In the genomic region with DNA sequence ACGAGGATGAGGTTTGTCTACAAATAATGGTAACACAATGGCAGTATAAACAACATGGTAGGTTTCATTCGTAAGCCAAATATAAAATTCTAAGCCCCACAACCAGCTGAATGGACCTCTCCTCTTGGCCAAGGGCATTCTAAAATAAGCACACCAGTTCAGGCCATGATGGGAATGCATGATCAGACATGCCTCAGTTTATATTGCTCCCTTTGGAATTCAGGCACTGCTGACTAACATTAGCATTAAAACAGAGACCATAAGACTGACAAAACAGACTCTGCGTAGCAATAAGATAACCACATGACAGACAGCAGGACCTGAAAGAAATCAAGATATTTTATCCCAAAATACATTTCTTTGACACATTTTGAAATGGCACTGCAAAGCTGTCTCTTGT, we compare ENCODE assay signal across 11 cellular contexts.
DNase-seq lines count a peak whose midpoint lies in the region; ATAC-seq and TF ChIP-seq lines count a peak whose summit lies in the region.
"Had no signal": no experiment of that assay in that cellular context is flagged by ENCODE, and none has a peak within 500 bp of the region (broad histone marks: within the 10 kb centered on the region; RNA-seq: fewer than 3 reads in every experiment).

No MANE protein-coding gene starts in this region.

- ATAC-seq in stimulated activated memory B cell treated with anti-CD40 and anti-IgM and Interleukin-4, amounts not matched to agents 10 μg/mL and 1 μg/mL and 100 μg/mL, for 72 hours: no peak
- no peak for ATAC-seq in HG03108 (IDR thresholded peaks at IDR 0.05; ENCODE audit: unreplicated experiment)
- no peak for ATAC-seq in GM21737 (IDR thresholded peaks at IDR 0.05; ENCODE audit: unreplicated experiment)
- ATAC-seq in HG03095 (IDR thresholded peaks at IDR 0.05; ENCODE audit: unreplicated experiment): no peak

- H2AFZ ChIP-seq in SU-DHL-6 (ENCODE audit: low read depth, low read length, severe bottlenecking) (peak overlapping the region; percentile 14), hepatocyte (no peak overlapping the region)

- H3F3A ChIP-seq in SU-DHL-6 (ENCODE audit: insufficient read depth): peaks cover 54% of the 10 kb centered on the region

- H4K20me1 ChIP-seq in SU-DHL-6 (ENCODE audit: low read depth, low read length) (no peaks in the 10 kb centered on the region), hepatocyte (ENCODE audit: insufficient read depth, poor library complexity, severe bottlenecking) (no peaks in the 10 kb centered on the region)

- peaks cover 28% of the 10 kb centered on the region for H3K4me1 ChIP-seq in hepatocyte (ENCODE audit: insufficient read depth)

- peak overlapping the region; percentile 88 for H3K4me3 Mint-ChIP-seq in T-helper 2 cell treated with Interferon-gamma antibody and Interleukin-4, amounts not matched to agents 5 μg/mL and 100 μg/mL, for 36 hours
- H3K4me3 Mint-ChIP-seq in stimulated activated memory B cell treated with anti-CD40 and anti-IgM and Interleukin-4, amounts not matched to agents 10 μg/mL and 1 μg/mL and 100 μg/mL, for 72 hours: peak overlapping the region; percentile 72

- H3K79me2 ChIP-seq in SU-DHL-6 (ENCODE audit: insufficient read depth, low read length): no peaks in the 10 kb centered on the region
- H3K79me2 ChIP-seq in hepatocyte: no peaks in the 10 kb centered on the region

- H3K36me3 ChIP-seq in SU-DHL-6 (ENCODE audit: low read length) (no peaks in the 10 kb centered on the region), hepatocyte (replicated peaks; ENCODE audit: insufficient read depth, low read depth) (no peaks in the 10 kb centered on the region)
- H3K36me3 ChIP-seq: brain microvascular endothelial cell had no signal

- H3K4me3 ChIP-seq in SU-DHL-6 (ENCODE audit: insufficient read depth, low read length, poor library complexity, severe bottlenecking): peak overlapping the region; percentile 48
- H3K4me3 ChIP-seq in hepatocyte: no peak overlapping the region

- H3K27me3 Mint-ChIP-seq in T-helper 2 cell treated with Interferon-gamma antibody and Interleukin-4, amounts not matched to agents 5 μg/mL and 100 μg/mL, for 36 hours (ENCODE audit: low read depth): no peaks in the 10 kb centered on the region
- no peaks in the 10 kb centered on the region for H3K27me3 Mint-ChIP-seq in stimulated activated memory B cell treated with anti-CD40 and anti-IgM and Interleukin-4, amounts not matched to agents 10 μg/mL and 1 μg/mL and 100 μg/mL, for 72 hours

- DNase-seq in T-helper 2 cell treated with Interferon-gamma antibody and Interleukin-4, amounts not matched to agents 5 μg/mL and 100 μg/mL, for 36 hours (ENCODE audit: low spot score): no peak
- DNase-seq in T-helper 2 cell: no peak
- no peak for DNase-seq in hepatocyte (ENCODE audit: low spot score)
- DNase-seq: NCI-H2171, T1000 had no signal

- no peaks in the 10 kb centered on the region for H3K27me3 ChIP-seq in SU-DHL-6 (ENCODE audit: low read length)
- H3K27me3 ChIP-seq in hepatocyte: no peaks in the 10 kb centered on the region
- H3K27me3 ChIP-seq: brain microvascular endothelial cell had no signal

- no peaks in the 10 kb centered on the region for H3K9me3 Mint-ChIP-seq in T-helper 2 cell treated with Interferon-gamma antibody and Interleukin-4, amounts not matched to agents 5 μg/mL and 100 μg/mL, for 36 hours
- H3K9me3 Mint-ChIP-seq in stimulated activated memory B cell treated with anti-CD40 and anti-IgM and Interleukin-4, amounts not matched to agents 10 μg/mL and 1 μg/mL and 100 μg/mL, for 72 hours: no peaks in the 10 kb centered on the region

- peak overlapping the region; percentile 97 for H3K27ac Mint-ChIP-seq in T-helper 2 cell treated with Interferon-gamma antibody and Interleukin-4, amounts not matched to agents 5 μg/mL and 100 μg/mL, for 36 hours
- H3K27ac Mint-ChIP-seq in stimulated activated memory B cell treated with anti-CD40 and anti-IgM and Interleukin-4, amounts not matched to agents 10 μg/mL and 1 μg/mL and 100 μg/mL, for 72 hours: peak overlapping the region; percentile 91

- no peaks in the 10 kb centered on the region for H3K9me2 ChIP-seq in SU-DHL-6 (replicated peaks; ENCODE audit: insufficient read depth, low read length)
- H3K9me2 ChIP-seq in hepatocyte (replicated peaks; ENCODE audit: insufficient read depth): no peaks in the 10 kb centered on the region

- H3K9me3 ChIP-seq in SU-DHL-6 (ENCODE audit: insufficient read depth, low read length) (no peaks in the 10 kb centered on the region), hepatocyte (ENCODE audit: low read depth) (no peaks in the 10 kb centered on the region)

- H3K9ac ChIP-seq in SU-DHL-6 (ENCODE audit: low read length): peak overlapping the region; percentile 50

- H3K36me3 Mint-ChIP-seq in T-helper 2 cell treated with Interferon-gamma antibody and Interleukin-4, amounts not matched to agents 5 μg/mL and 100 μg/mL, for 36 hours (ENCODE audit: low read depth): peaks cover 1% of the 10 kb centered on the region
- H3K36me3 Mint-ChIP-seq in stimulated activated memory B cell treated with anti-CD40 and anti-IgM and Interleukin-4, amounts not matched to agents 10 μg/mL and 1 μg/mL and 100 μg/mL, for 72 hours: no peaks in the 10 kb centered on the region

- peak overlapping the region; percentile 97 for H3K27ac ChIP-seq in SU-DHL-6 (ENCODE audit: low read depth, low read length)
- H3K27ac ChIP-seq in hepatocyte: peak overlapping the region; percentile 71

- H3K4me2 ChIP-seq in SU-DHL-6 (ENCODE audit: low read depth, low read length, poor library complexity, severe bottlenecking) (peak overlapping the region; percentile 92), hepatocyte (peak overlapping the region; percentile 46)

- H3K4me1 Mint-ChIP-seq in T-helper 2 cell treated with Interferon-gamma antibody and Interleukin-4, amounts not matched to agents 5 μg/mL and 100 μg/mL, for 36 hours (ENCODE audit: low read depth): peaks cover 69% of the 10 kb centered on the region
- peaks cover 72% of the 10 kb centered on the region for H3K4me1 Mint-ChIP-seq in stimulated activated memory B cell treated with anti-CD40 and anti-IgM and Interleukin-4, amounts not matched to agents 10 μg/mL and 1 μg/mL and 100 μg/mL, for 72 hours

- TF ChIP-seq CTCF in SU-DHL-6 (IDR thresholded peaks at IDR 0.05; ENCODE audit: insufficient read depth, low read length, poor library complexity, severe bottlenecking) (no peak), hepatocyte (IDR thresholded peaks at IDR 0.05; ENCODE audit: poor library complexity) (no peak)

- 70% methylated on average over 3 of the region's 3 CpGs for WGBS in hepatocyte (ENCODE audit: low lambda C conversion rate, missing lambda C conversion rate)
